ENCODE assay signal across 16 cellular contexts in genomic region chr1:98940069-98940468, GRCh38.
DNase-seq lines count a peak whose midpoint lies in the region; ATAC-seq, FAIRE-seq and TF ChIP-seq lines count a peak whose summit lies in the region.
"Had no signal": no experiment of that assay in that cellular context is flagged by ENCODE, and none has a peak within 500 bp of the region (broad histone marks: within the 10 kb centered on the region; RNA-seq: fewer than 3 reads in every experiment).

No MANE protein-coding gene starts in this region.

- TF ChIP-seq POLR2A in IMR-90 (IDR thresholded peaks at IDR 0.05; ENCODE audit: low read depth, low read length), result no peak
- no peak for TF ChIP-seq POLR2A in GM12878 (IDR thresholded peaks at IDR 0.05; ENCODE audit: low read depth, low read length)
- TF ChIP-seq POLR2A in adrenal gland (IDR thresholded peaks at IDR 0.05), result no peak

- no peak overlapping the region for H2AK9ac ChIP-seq in IMR-90 (replicated peaks; ENCODE audit: low read depth, low read length, poor library complexity)

- no peak for FAIRE-seq in GM12878 (lab: Jason Lieb, UNC)

- no peak overlapping the region for H2AK5ac ChIP-seq in IMR-90 (ENCODE audit: low read depth, low read length)

- H2AFZ ChIP-seq in GM23248 (peak overlapping the region; percentile 65; the same call in 1 of the 2 replicates), IMR-90 (replicated peaks; ENCODE audit: low read length, poor library complexity) (no peak overlapping the region), GM12878 (ENCODE audit: control insufficient read depth, low read depth, low read length) (no peak overlapping the region)

- H2BK15ac ChIP-seq in IMR-90 (ENCODE audit: low read depth, low read length), result no peak overlapping the region

- H4K5ac ChIP-seq in IMR-90 (ENCODE audit: low read depth, low read length), result no peak overlapping the region

- H3K27ac ChIP-seq in GM23248 (peak overlapping the region; percentile 27; the same call in 1 of the 2 replicates), IMR-90 (ENCODE audit: insufficient read depth, low read length) (no peak overlapping the region), GM12878 (ENCODE audit: control insufficient read depth, insufficient read depth) (no peak overlapping the region), adrenal gland (no peak overlapping the region)

- DNase-seq in GM23248 (no peak), IMR-90 (no peak), GM12878 (ENCODE audit: low read depth, low spot score) (no peak), left colon (peak in 1 of 2 donors; percentile 18), amniotic stem cell (lab: John Stamatoyannopoulos, UW) (no peak), adrenal gland (no peak), NCI-H1105 (lab: John Stamatoyannopoulos, UW) (no peak)
- DNase-seq: ACHN, H9, KG1, NCI-H1092 treated with DMSO at 0.1 percent for 48 hours, NCI-H2107, NCI-H226, NCI-H524 treated with DMSO at 0.1 percent for 48 hours, SHP77 had no signal

- no peaks in the 10 kb centered on the region for H3K27me3 ChIP-seq in GM23248 (replicated peaks; ENCODE audit: insufficient read depth)
- no peaks in the 10 kb centered on the region for H3K27me3 ChIP-seq in IMR-90 (ENCODE audit: control insufficient read depth, insufficient read depth, low read length)
- H3K27me3 ChIP-seq in GM12878 (replicated peaks in 1 of 2; ENCODE audit: control insufficient read depth in 2 of 2, insufficient read depth in 2 of 2, low read length in 1 of 2), result no peaks in the 10 kb centered on the region
- H3K27me3 ChIP-seq in adrenal gland, result no peaks in the 10 kb centered on the region
- H3K27me3 ChIP-seq: MG63 had no signal

- no peak overlapping the region for H4K91ac ChIP-seq in IMR-90 (ENCODE audit: insufficient read depth, low read depth, low read length)

- SMC1A ChIA-PET in GM12878 (lab: Charles Lee; ENCODE audit: uncharacterized antibody, unreplicated experiment), result interaction anchor here (1.3 to 2.0 kb wide), 3 partner anchors 11 to 147 kb away, joined by 3 to 9 read pairs (median 3); no protein-coding TSS in a partner anchor

- H4K20me1 ChIP-seq in GM23248 (ENCODE audit: insufficient read depth) (no peaks in the 10 kb centered on the region), IMR-90 (ENCODE audit: insufficient read depth, low read length) (no peaks in the 10 kb centered on the region), GM12878 (ENCODE audit: control insufficient read depth, insufficient read depth) (no peaks in the 10 kb centered on the region)

- TF ChIP-seq EP300 in GM12878 (IDR thresholded peaks at IDR 0.05; ENCODE audit: borderline replicate concordance in 1 of 2, control insufficient read depth in 1 of 2, low read depth in 2 of 2, low read length in 2 of 2), result no peak

- POLR2A ChIA-PET in IMR-90 (lab: Charles Lee; ENCODE audit: unreplicated experiment) (no interaction called here), GM12878 (lab: Charles Lee) (interaction anchor here (0.6 kb wide), 2 partner anchors 20 to 1304 kb away, joined by 3 to 5 read pairs; no protein-coding TSS in a partner anchor)

- H3K9me1 ChIP-seq in IMR-90 (ENCODE audit: insufficient read depth, low read length), result 0 out of 2 replicates have a peak, but pooled peaks cover 2% of the 10 kb centered on the region

- H3K56ac ChIP-seq in IMR-90 (ENCODE audit: extremely low read depth, insufficient read depth, low read length), result no peak overlapping the region

- H3K4me2 ChIP-seq in GM23248 (ENCODE audit: unreplicated experiment) (peak overlapping the region; percentile 78), IMR-90 (ENCODE audit: low read depth, low read length) (no peak overlapping the region), GM12878 (ENCODE audit: control insufficient read depth, insufficient read depth) (no peak overlapping the region)

- H3K79me2 ChIP-seq in GM23248 (ENCODE audit: insufficient read depth) (no peaks in the 10 kb centered on the region), GM12878 (ENCODE audit: control insufficient read depth, insufficient read depth, low read length) (no peaks in the 10 kb centered on the region)

- H3K23ac ChIP-seq in IMR-90 (ENCODE audit: low read depth, low read length), result no peak overlapping the region

- TF ChIP-seq CTCF in IMR-90 (conservative IDR thresholded peaks at IDR 0.05; ENCODE audit: low read depth, low read length), result no peak
- TF ChIP-seq CTCF in GM12878 (IDR thresholded peaks at IDR 0.05 in 2 of 3, conservative IDR thresholded peaks at IDR 0.05 in 1 of 3; ENCODE audit: control insufficient read depth in 2 of 3, extremely low read depth in 1 of 3, insufficient read depth in 1 of 3, low read depth in 3 of 3, low read length in 3 of 3), result peak in 1 of 3 experiments; percentile 24; a peak in 1 of 6 replicates
- no peak for TF ChIP-seq CTCF in adrenal gland (IDR thresholded peaks at IDR 0.05)

- TF ChIP-seq RAD21 in IMR-90 (IDR thresholded peaks at IDR 0.05; ENCODE audit: low read length) (no peak), GM12878 (IDR thresholded peaks at IDR 0.05; ENCODE audit: insufficient read depth, low read depth, low read length) (peak; percentile 29; the same call in 1 of the 2 replicates)

- dilution Hi-C loops in IMR-90 (cut with HindIII; ENCODE audit: low sequenced_read_pairs, unreplicated experiment), result no loop called here

- no peaks in the 10 kb centered on the region; the same call in 1 of the 2 replicates for H3F3A ChIP-seq in GM23248 (ENCODE audit: insufficient read depth)

- H3K18ac ChIP-seq in IMR-90 (ENCODE audit: low read depth, low read length), result no peak overlapping the region

- no peaks in the 10 kb centered on the region for H3K9me3 ChIP-seq in GM23248 (ENCODE audit: low read depth)
- H3K9me3 ChIP-seq in IMR-90 (ENCODE audit: control insufficient read depth, insufficient read depth, low read length), result no peaks in the 10 kb centered on the region
- no peaks in the 10 kb centered on the region for H3K9me3 ChIP-seq in GM12878 (replicated peaks; ENCODE audit: control insufficient read depth, insufficient read depth, low read length)
- H3K9me3 ChIP-seq in adrenal gland (replicated peaks in 1 of 3), result no peaks in the 10 kb centered on the region
- H3K9me3 ChIP-seq: MG63 had no signal

- H3K4me1 ChIP-seq in GM23248 (ENCODE audit: insufficient read depth) (peaks cover 14% of the 10 kb centered on the region), IMR-90 (ENCODE audit: control insufficient read depth, insufficient read depth, low read length) (peaks cover 6% of the 10 kb centered on the region; the same call in 1 of the 2 replicates), GM12878 (ENCODE audit: control insufficient read depth, insufficient read depth, low read length) (no peaks in the 10 kb centered on the region), adrenal gland (replicated peaks in 1 of 2) (no peaks in the 10 kb centered on the region)

- H3K9ac ChIP-seq in GM23248 (no peak overlapping the region), IMR-90 (ENCODE audit: low read depth, low read length) (no peak overlapping the region), GM12878 (ENCODE audit: control insufficient read depth, insufficient read depth, low read length) (no peak overlapping the region)

- H2BK120ac ChIP-seq in IMR-90 (ENCODE audit: low read depth, low read length), result no peak overlapping the region; the same call in 1 of the 2 replicates

- in situ Hi-C loops in GM23248 (cut with MboI) (no loop called here), IMR-90 (cut with MboI; ENCODE audit: low sequenced_read_pairs) (no loop called here), GM12878 (cut with MboI) (no loop called here)

- WGBS in GM23248 (ENCODE audit: low coverage in 1 of 2, low lambda C conversion rate in 2 of 2, missing lambda C conversion rate in 2 of 2), 2 experiments, result 85 to 95% methylated on average over 1 of the region's 1 CpG
- no CpG with 5 or more reads among the region's 1 CpG for WGBS in IMR-90 (ENCODE audit: extremely low coverage in 2 of 2, insufficient read length in 1 of 2), 2 experiments
- 33% methylated on average over 1 of the region's 1 CpG for WGBS in GM12878 (ENCODE audit: insufficient coverage, insufficient replicate concordance, low lambda C conversion rate, missing lambda C conversion rate)
- WGBS in adrenal gland, 4 donors, result 64 to 95% (median 83%) methylated on average over 1 of the region's 1 CpG

- H3K4ac ChIP-seq in IMR-90 (ENCODE audit: low read depth, low read length), result peak overlapping the region; percentile 51

- no peak overlapping the region for H2BK5ac ChIP-seq in IMR-90 (ENCODE audit: low read depth, low read length, poor library complexity, severe bottlenecking)

- no peaks in the 10 kb centered on the region for H3K36me3 ChIP-seq in GM23248 (ENCODE audit: low read depth)
- no peaks in the 10 kb centered on the region for H3K36me3 ChIP-seq in IMR-90 (ENCODE audit: control insufficient read depth, insufficient read depth, low read length)
- no peaks in the 10 kb centered on the region for H3K36me3 ChIP-seq in GM12878 (ENCODE audit: control insufficient read depth in 2 of 2, insufficient read depth in 2 of 2, low read length in 1 of 2)
- no peaks in the 10 kb centered on the region for H3K36me3 ChIP-seq in adrenal gland (replicated peaks in 1 of 2)
- H3K36me3 ChIP-seq: MG63 had no signal

- RAD21 ChIA-PET in GM12878 (lab: Charles Lee; ENCODE audit: unreplicated experiment), result interaction anchor here (1.0 to 1.5 kb wide), 4 partner anchors 15 to 146 kb away, joined by 4 to 11 read pairs (median 4); no protein-coding TSS in a partner anchor

- H3K14ac ChIP-seq in IMR-90 (replicated peaks; ENCODE audit: low read depth, low read length), result 0 out of 2 replicates have a peak overlapping the region, but pooled peaks have one; percentile 32

- peak overlapping the region; percentile 57 for H2BK20ac ChIP-seq in IMR-90 (ENCODE audit: low read depth, low read length)

- no peaks in the 10 kb centered on the region for H3K79me1 ChIP-seq in IMR-90 (ENCODE audit: low read depth in 1 of 2, low read length in 2 of 2)

- H3K9me2 ChIP-seq in GM23248 (ENCODE audit: insufficient read depth), result no peaks in the 10 kb centered on the region

- H3K4me3 ChIP-seq in GM23248 (0 out of 2 replicates have a peak overlapping the region, but pooled peaks have one; percentile 60), IMR-90 (ENCODE audit: insufficient read depth, low read depth, low read length) (no peak overlapping the region), GM12878 (no peak overlapping the region), adrenal gland (no peak overlapping the region)
- H3K4me3 ChIP-seq: MG63 had no signal

- BruUV-seq in IMR-90 (replicated peaks; lab: Mats Ljungman, UMichigan), result no TSS peak
- no TSS peak for BruUV-seq in GM12878 (replicated peaks; lab: Mats Ljungman, UMichigan)

- CTCF ChIA-PET in IMR-90 (lab: Yijun Ruan, JAX), result interaction anchor here (1.4 kb wide), 1 partner anchor 9 kb away, joined by 7 read pairs; no protein-coding TSS in a partner anchor
- CTCF ChIA-PET in GM12878 (lab: Yijun Ruan, JAX), result interaction anchor here (0.6 to 2.2 kb wide), 5 partner anchors 17 to 199 kb away, joined by 3 to 6 read pairs (median 3); no protein-coding TSS in a partner anchor

- ATAC-seq in IMR-90 (ENCODE audit: low read depth) (no peak), GM12878 (peak; percentile 25; the same call in 1 of the 3 replicates), left colon (peak; percentile 68)

- peak overlapping the region in 1 of 2 experiments; percentile 42; a peak in 1 of 4 replicates for H4K8ac ChIP-seq in IMR-90 (ENCODE audit: low read depth in 2 of 2, low read length in 2 of 2)

- intact Hi-C loops in IMR-90 (cut with micrococcal nuclease), result no loop called here
- intact Hi-C loops in GM12878 (cut with micrococcal nuclease; ENCODE audit: unreplicated experiment), result no loop called here
- intact Hi-C loops in left colon (cut with DNase I, micrococcal nuclease), result no loop called here
- intact Hi-C loops in adrenal gland (cut with DNase I), result no loop called here
